Comparison of ENCODE assay signal across 1 cellular context in genomic region chr4:2828758-2829181, GRCh38.
A peak's percentile ranks its signal among the peaks of the same experiment; 100 is the strongest.
TF ChIP-seq lines count a peak whose summit lies in the region.

No MANE protein-coding gene starts in this region.

TF ChIP-seq in K562, 482 proteins besides CTCF, POLR2A, EP300 and RAD21:
- TF ChIP-seq HEY1 (CRISPR knock-in tag; IDR thresholded peaks at IDR 0.05; ENCODE audit: borderline replicate concordance) (no peak), POLR2G (IDR thresholded peaks at IDR 0.05; ENCODE audit: low read depth, low read length) (peak; percentile 17; the same call in 1 of the 2 replicates)
TF ChIP-seq in K562: peak in this region for 1.
